ENCODE assay signal across 1 cellular context in genomic region chr7:150369740-150370501, GRCh38.
A peak's percentile ranks its signal among the peaks of the same experiment; 100 is the strongest.
TF ChIP-seq lines count a peak whose summit lies in the region.

No MANE protein-coding gene starts in this region.

TF ChIP-seq in K562, 482 proteins besides CTCF, POLR2A, EP300 and RAD21 (continued from another document):
- peak; percentile 66; the same call in 1 of the 2 replicates for TF ChIP-seq SP1 (CRISPR knock-in tag; IDR thresholded peaks at IDR 0.05)
- no peak; the same call in 1 of the 2 replicates for TF ChIP-seq HMGXB4 (CRISPR knock-in tag; IDR thresholded peaks at IDR 0.05)
- no peak for TF ChIP-seq FOXJ3 (CRISPR knock-in tag; IDR thresholded peaks at IDR 0.05)
- 0 out of 2 replicates have a peak, but pooled peaks have one; percentile 14 for TF ChIP-seq RBFOX2 (IDR thresholded peaks at IDR 0.05; ENCODE audit: low read depth, low read length)
- no peak for TF ChIP-seq KAT8 (IDR thresholded peaks at IDR 0.05; ENCODE audit: low read depth)
- 0 out of 2 replicates have a peak, but pooled peaks have one; percentile 5 for TF ChIP-seq CAMTA2 (CRISPR knock-in tag; conservative IDR thresholded peaks at IDR 0.05)
- TF ChIP-seq PKNOX1 (IDR thresholded peaks at IDR 0.05), result no peak
- TF ChIP-seq ZNF592 (IDR thresholded peaks at IDR 0.05), result no peak
- 0 out of 2 replicates have a peak, but pooled peaks have one; percentile 49 for TF ChIP-seq ARID4B (CRISPR knock-in tag; IDR thresholded peaks at IDR 0.05)
- no peak for TF ChIP-seq TRIM24 (IDR thresholded peaks at IDR 0.05)
- TF ChIP-seq ZNF384 (IDR thresholded peaks at IDR 0.05; ENCODE audit: low read depth, low read length), result no peak
- peak; percentile 12; the same call in 1 of the 2 replicates for TF ChIP-seq XRCC5 (IDR thresholded peaks at IDR 0.05; ENCODE audit: low read depth, low read length)
- peak; percentile 63; the same call in 1 of the 2 replicates for TF ChIP-seq E2F4 (CRISPR knock-in tag; IDR thresholded peaks at IDR 0.05; ENCODE audit: low read depth)
- TF ChIP-seq SMAD4 (CRISPR knock-in tag; conservative IDR thresholded peaks at IDR 0.05), result no peak
- TF ChIP-seq CHAMP1 (IDR thresholded peaks at IDR 0.05), result no peak
- TF ChIP-seq TCF7L2 (IDR thresholded peaks at IDR 0.05; ENCODE audit: low read depth, low read length), result no peak
- no peak for TF ChIP-seq DIDO1 (tag; IDR thresholded peaks at IDR 0.05; ENCODE audit: low read depth)
- 0 out of 2 replicates have a peak, but pooled peaks have one; percentile 16 for TF ChIP-seq ZFP91 (CRISPR knock-in tag; IDR thresholded peaks at IDR 0.05)
- peak; percentile 63; the same call in 1 of the 2 replicates for TF ChIP-seq E2F5 (CRISPR knock-in tag; IDR thresholded peaks at IDR 0.05)
- peak; percentile 59; the same call in 1 of the 2 replicates for TF ChIP-seq NR2C2 (CRISPR knock-in tag; IDR thresholded peaks at IDR 0.05)
- TF ChIP-seq NR2C2 (tag; IDR thresholded peaks at IDR 0.05), result no peak
- peak; percentile 6; the same call in 1 of the 2 replicates for TF ChIP-seq ZNF277 (CRISPR knock-in tag; IDR thresholded peaks at IDR 0.05; ENCODE audit: borderline replicate concordance)
- TF ChIP-seq HEY1 (CRISPR knock-in tag; IDR thresholded peaks at IDR 0.05; ENCODE audit: borderline replicate concordance), result no peak
- no peak for TF ChIP-seq ZNF830 (CRISPR knock-in tag; IDR thresholded peaks at IDR 0.05)
